In the genomic region with DNA sequence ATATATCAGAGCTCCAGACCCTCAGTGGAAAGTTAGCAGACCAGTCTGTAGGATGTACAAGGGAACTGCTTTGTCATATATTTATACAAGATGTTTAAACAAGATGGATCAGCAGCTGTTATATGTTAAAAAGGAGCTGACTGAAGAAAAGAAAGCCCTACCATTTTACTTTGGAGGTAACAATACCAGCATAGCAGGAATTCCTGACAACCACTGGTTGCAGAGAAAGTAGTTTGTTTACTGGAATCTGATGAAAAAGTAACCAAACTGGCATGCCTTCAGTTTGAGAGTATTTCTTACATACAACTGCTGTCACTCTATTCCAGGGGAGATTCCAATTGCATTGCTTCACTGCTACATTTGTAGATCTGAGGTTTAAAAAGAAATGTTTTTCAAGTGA, we compare ENCODE assay signal across 30 cellular contexts. TPM values are rescaled to one million over a fixed set of nuclear protein-coding genes. Genes with fewer than 3 reads are reported as not detected.
DNase-seq lines count a peak whose midpoint lies in the region; FAIRE-seq and TF ChIP-seq lines count a peak whose summit lies in the region.
"Had no signal": no experiment of that assay in that cellular context is flagged by ENCODE, and none has a peak within 500 bp of the region (broad histone marks: within the 10 kb centered on the region; RNA-seq: fewer than 3 reads in every experiment).

No MANE protein-coding gene starts in this region.

- H3K4me2 ChIP-seq in SK-N-SH (no peak overlapping the region), mesendoderm (ENCODE audit: low read length) (no peak overlapping the region)
- H3K4me2 ChIP-seq: KMS-11 had no signal

- H3K27ac ChIP-seq in SK-N-SH (ENCODE audit: low read depth in 2 of 2, low read length in 1 of 2) (no peak overlapping the region), mesendoderm (ENCODE audit: low read depth, low read length) (no peak overlapping the region), small intestine (ENCODE audit: low read depth in 1 of 2, low read length in 1 of 2) (no peak overlapping the region)
- H3K27ac ChIP-seq: KMS-11 had no signal

- no peak overlapping the region for H3K4me3 ChIP-seq in SK-N-SH (ENCODE audit: low read depth in 2 of 2, low read length in 1 of 2)
- no peak overlapping the region for H3K4me3 ChIP-seq in astrocyte of the spinal cord (ENCODE audit: low read depth, low read length)
- H3K4me3 ChIP-seq in mesendoderm (ENCODE audit: low read length), result no peak overlapping the region
- no peak overlapping the region for H3K4me3 ChIP-seq in lower leg skin (ENCODE audit: low read depth, poor library complexity, severe bottlenecking)
- no peak overlapping the region for H3K4me3 ChIP-seq in small intestine (ENCODE audit: low read depth in 1 of 2, low read length in 2 of 2)
- H3K4me3 ChIP-seq: HAP-1 had no signal

- POLR2A ChIA-PET in SK-N-SH (lab: Yijun Ruan, JAX), result no interaction called here

- no peak overlapping the region for H3K56ac ChIP-seq in mesendoderm (ENCODE audit: low read length)

- H4K5ac ChIP-seq in mesendoderm (ENCODE audit: low read length), result no peak overlapping the region

- TF ChIP-seq CTCF in SK-N-SH (IDR thresholded peaks at IDR 0.05) (no peak), astrocyte of the spinal cord (IDR thresholded peaks at IDR 0.05; ENCODE audit: low read depth, low read length) (no peak), lower leg skin (IDR thresholded peaks at IDR 0.05) (no peak)

- TF ChIP-seq POLR2A in lower leg skin (IDR thresholded peaks at IDR 0.05), result no peak

- H3K9me2 ChIP-seq in SK-N-SH, result no peaks in the 10 kb centered on the region

- H3K79me2 ChIP-seq in SK-N-SH (ENCODE audit: insufficient read depth) (no peaks in the 10 kb centered on the region), mesendoderm (ENCODE audit: control insufficient read depth, insufficient read depth, low read length) (no peaks in the 10 kb centered on the region)

- DNase-seq in H4 (ENCODE audit: low spot score) (peak; percentile 83), SK-N-SH (no peak), astrocyte of the spinal cord (ENCODE audit: low read depth, low spot score) (peak; percentile 0), mesendoderm (peak; percentile 42), NCI-H2227 (lab: John Stamatoyannopoulos, UW; ENCODE audit: unreplicated experiment) (no peak), lower leg skin (ENCODE audit: low spot score in 2 of 2) (no peak), small intestine (no peak)
- DNase-seq in stimulated activated CD4-positive, alpha-beta T cell treated with anti-CD3 and anti-CD28 coated beads, Interleukin-4, amount 100 ng/mL, for 4 hours, result no peak
- DNase-seq: 8988T; ACHN; BE2C; CD8-positive, alpha-beta memory T cell; DMS79 treated with DMSO at 0.1 percent for 48 hours; GF-D8; HFFc6; NCI-H1048; NCI-H1417; NCI-H1694 treated with DMSO at 0.1 percent for 48 hours; NCI-H2081; NCI-H2171; NCI-H345; NCI-H524; NCI-H748 treated with DMSO at 0.1 percent for 48 hours; SW 1271 had no signal

- no peak overlapping the region for H4K8ac ChIP-seq in mesendoderm (ENCODE audit: low read depth, low read length)

- H3K27me3 ChIP-seq in SK-N-SH (ENCODE audit: insufficient read depth) (no peaks in the 10 kb centered on the region), mesendoderm (ENCODE audit: insufficient read depth, low read length, poor library complexity) (no peaks in the 10 kb centered on the region), small intestine (ENCODE audit: control insufficient read depth in 2 of 2, insufficient read depth in 2 of 2, low read length in 2 of 2) (no peaks in the 10 kb centered on the region)
- H3K27me3 ChIP-seq: BE2C had no signal

- H2AFZ ChIP-seq in SK-N-SH (ENCODE audit: low read depth), result no peak overlapping the region

- H2BK15ac ChIP-seq in mesendoderm (replicated peaks; ENCODE audit: low read depth), result no peak overlapping the region

- CTCF ChIA-PET in SK-N-SH (lab: Yijun Ruan, JAX), result no interaction called here

- H3K23ac ChIP-seq in mesendoderm (ENCODE audit: low read length), result no peak overlapping the region

- H3K4ac ChIP-seq in mesendoderm (ENCODE audit: low read depth, low read length), result no peak overlapping the region

- no peak for TF ChIP-seq EP300 in SK-N-SH (IDR thresholded peaks at IDR 0.05; ENCODE audit: borderline replicate concordance in 1 of 2, low read depth in 1 of 2, low read length in 1 of 2)

- no peaks in the 10 kb centered on the region for H3K9me3 ChIP-seq in SK-N-SH
- no peaks in the 10 kb centered on the region for H3K9me3 ChIP-seq in small intestine (ENCODE audit: control insufficient read depth, low read depth)
- H3K9me3 ChIP-seq: BE2C, HAP-1 had no signal

- no peak overlapping the region for H2BK120ac ChIP-seq in mesendoderm (ENCODE audit: low read depth, low read length)

- intact Hi-C loops in lower leg skin (cut with DNase I; ENCODE audit: low total_unique reads), result no loop called here

- TF ChIP-seq RAD21 in SK-N-SH (IDR thresholded peaks at IDR 0.05; ENCODE audit: low read length), result no peak

- in situ Hi-C loops in astrocyte of the spinal cord (cut with HindIII; ENCODE audit: low sequenced_read_pairs), result no loop called here

- no peaks in the 10 kb centered on the region for H4K20me1 ChIP-seq in SK-N-SH (ENCODE audit: insufficient read depth)

- H3K18ac ChIP-seq in mesendoderm (ENCODE audit: low read length), result no peak overlapping the region

- H3F3A ChIP-seq in SK-N-SH (replicated peaks; ENCODE audit: insufficient read depth), result no peaks in the 10 kb centered on the region

- no peak overlapping the region for H2BK5ac ChIP-seq in mesendoderm (ENCODE audit: low read length)

- H3K4me1 ChIP-seq in SK-N-SH (ENCODE audit: control insufficient read depth in 1 of 2, insufficient read depth in 2 of 2, low read depth in 1 of 2, low read length in 1 of 2), result no peaks in the 10 kb centered on the region
- no peaks in the 10 kb centered on the region for H3K4me1 ChIP-seq in mesendoderm (ENCODE audit: control insufficient read depth, low read depth, low read length)
- no peaks in the 10 kb centered on the region for H3K4me1 ChIP-seq in small intestine (ENCODE audit: control insufficient read depth in 2 of 2, insufficient read depth in 1 of 2, low read depth in 1 of 2, low read length in 1 of 2)
- H3K4me1 ChIP-seq: BE2C, HAP-1 had no signal

- no peaks in the 10 kb centered on the region for H3K79me1 ChIP-seq in mesendoderm (ENCODE audit: low read length)

- H3K36me3 ChIP-seq in SK-N-SH (replicated peaks in 1 of 2; ENCODE audit: control insufficient read depth in 1 of 2, insufficient read depth in 2 of 2, low read length in 1 of 2) (no peaks in the 10 kb centered on the region), mesendoderm (ENCODE audit: control insufficient read depth, insufficient read depth, low read length) (no peaks in the 10 kb centered on the region), small intestine (ENCODE audit: control insufficient read depth in 2 of 2, insufficient read depth in 2 of 2, low read length in 2 of 2) (no peaks in the 10 kb centered on the region)
- H3K36me3 ChIP-seq: BE2C, HAP-1 had no signal

- no peak overlapping the region for H3K9ac ChIP-seq in SK-N-SH
- H3K9ac ChIP-seq in mesendoderm (ENCODE audit: low read length), result no peak overlapping the region
- H3K9ac ChIP-seq: KMS-11 had no signal

- no peak overlapping the region for H2AK5ac ChIP-seq in mesendoderm (ENCODE audit: low read length)

- FAIRE-seq in small intestine (lab: Jason Lieb, UNC), result no peak
- FAIRE-seq: GM12891 had no signal

TF ChIP-seq in SK-N-SH, 30 proteins besides CTCF, POLR2A, EP300 and RAD21:
- TF ChIP-seq RFX5 (IDR thresholded peaks at IDR 0.05; ENCODE audit: low read length) (no peak), EZH2phosphoT487 (IDR thresholded peaks at IDR 0.05; ENCODE audit: borderline replicate concordance, low read depth) (no peak), TEAD4 (IDR thresholded peaks at IDR 0.05; ENCODE audit: borderline replicate concordance, insufficient read depth) (0 out of 2 replicates have a peak, but pooled peaks have one; percentile 10), TCF12 (IDR thresholded peaks at IDR 0.05) (peak; percentile 42; the same call in 1 of the 2 replicates), JUND (IDR thresholded peaks at IDR 0.05) (no peak)
- TF ChIP-seq, protein P1, sequence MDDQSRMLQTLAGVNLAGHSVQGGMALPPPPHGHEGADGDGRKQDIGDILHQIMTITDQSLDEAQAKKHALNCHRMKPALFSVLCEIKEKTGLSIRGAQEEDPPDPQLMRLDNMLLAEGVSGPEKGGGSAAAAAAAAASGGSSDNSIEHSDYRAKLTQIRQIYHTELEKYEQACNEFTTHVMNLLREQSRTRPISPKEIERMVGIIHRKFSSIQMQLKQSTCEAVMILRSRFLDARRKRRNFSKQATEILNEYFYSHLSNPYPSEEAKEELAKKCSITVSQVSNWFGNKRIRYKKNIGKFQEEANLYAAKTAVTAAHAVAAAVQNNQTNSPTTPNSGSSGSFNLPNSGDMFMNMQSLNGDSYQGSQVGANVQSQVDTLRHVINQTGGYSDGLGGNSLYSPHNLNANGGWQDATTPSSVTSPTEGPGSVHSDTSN (IDR thresholded peaks at IDR 0.05), result peak; percentile 35; the same call in 1 of the 2 replicates
- TF ChIP-seq, protein P2, sequence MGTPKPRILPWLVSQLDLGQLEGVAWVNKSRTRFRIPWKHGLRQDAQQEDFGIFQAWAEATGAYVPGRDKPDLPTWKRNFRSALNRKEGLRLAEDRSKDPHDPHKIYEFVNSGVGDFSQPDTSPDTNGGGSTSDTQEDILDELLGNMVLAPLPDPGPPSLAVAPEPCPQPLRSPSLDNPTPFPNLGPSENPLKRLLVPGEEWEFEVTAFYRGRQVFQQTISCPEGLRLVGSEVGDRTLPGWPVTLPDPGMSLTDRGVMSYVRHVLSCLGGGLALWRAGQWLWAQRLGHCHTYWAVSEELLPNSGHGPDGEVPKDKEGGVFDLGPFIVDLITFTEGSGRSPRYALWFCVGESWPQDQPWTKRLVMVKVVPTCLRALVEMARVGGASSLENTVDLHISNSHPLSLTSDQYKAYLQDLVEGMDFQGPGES (IDR thresholded peaks at IDR 0.05; ENCODE audit: low read depth, low read length), result no peak
TF ChIP-seq in SK-N-SH: peak in this region for 3.

RNA-seq across cellular contexts. Expression of a gene that starts 49.5 kb away (rescaled TPM):
- 5.9 and 6.1 TPM in 2 replicates for total RNA-seq in H4 (2014; rRNA removed; shearing (Covaris generic))
- 0.02 and 0.03 TPM in 2 replicates for polyA plus RNA-seq in SK-N-SH (2012; rRNA removed)
- polyA plus RNA-seq in SK-N-SH (2012; cell fraction: cytosol; rRNA removed), result 0.03 and 0.05 TPM in 2 replicates
- 0.05 TPM in 1 of 2 replicates, not detected in the other for polyA plus RNA-seq in SK-N-SH (2012; cell fraction: nucleus; rRNA removed)
- 3.3 TPM for polyA plus RNA-seq in mesendoderm (2013, experiment 1 of 2)
- 3.2 TPM for polyA plus RNA-seq in mesendoderm (2013, experiment 2 of 2)
- under 1 TPM; 0.13 to 0.32 (median 0.20) TPM for total RNA-seq in lower leg skin
- 1 to 10 TPM in 1 of 3 donors, not detected in 2; 1.1 TPM for polyA plus RNA-seq in small intestine
- total RNA-seq: CD8-positive, alpha-beta memory T cell; HFFc6; Right ventricle myocardium inferior had no signal
- polyA plus RNA-seq: CD14-positive monocyte; CD8-positive, alpha-beta memory T cell; IgD-negative memory B cell had no signal

Comparison
In these comparisons a context has a peak if more than half of its experiments do, and no peak if none do; other contexts are left out.
1. DNase-seq: peak in H4 (single experiment), astrocyte of the spinal cord (single experiment) and mesendoderm (single experiment); none in SK-N-SH (single experiment), NCI-H2227 (single experiment), stimulated activated CD4-positive, alpha-beta T cell treated with anti-CD3 and anti-CD28 coated beads, Interleukin-4, amount 100 ng/mL, for 4 hours (0 of 2), lower leg skin (0 of 2) and small intestine (single experiment).